Comparison of ENCODE assay signal across 9 cellular contexts in genomic region chr1:169487153-169487552, GRCh38. TPM values are rescaled to one million over a fixed set of nuclear protein-coding genes. Genes with fewer than 3 reads are reported as not detected.
DNase-seq lines count a peak whose midpoint lies in the region; ATAC-seq, FAIRE-seq and TF ChIP-seq lines count a peak whose summit lies in the region.
"Had no signal": no experiment of that assay in that cellular context is flagged by ENCODE, and none has a peak within 500 bp of the region (broad histone marks: within the 10 kb centered on the region; RNA-seq: fewer than 3 reads in every experiment).

No MANE protein-coding gene starts in this region.

- peaks cover 47% of the 10 kb centered on the region for H3K4me1 Mint-ChIP-seq in activated CD4-positive, alpha-beta T cell treated with anti-CD3 and anti-CD28 coated beads, Interleukin-2, amount 10 ng/mL, durations not matched to agents 24 days and 14 days
- peaks cover 54% of the 10 kb centered on the region for H3K4me1 Mint-ChIP-seq in activated naive CD8-positive, alpha-beta T cell treated with anti-CD3 and anti-CD28 coated beads for 36 hours

- FAIRE-seq in HepG2 (lab: Jason Lieb, UNC) = no peak

- H3K9ac ChIP-seq in HepG2 (ENCODE audit: insufficient read depth, low read depth, low read length) = peak overlapping the region; percentile 87

- in situ Hi-C loops in HepG2 (cut with HindIII; ENCODE audit: extremely low pct_ligation_motif_present, low pct_unique_long_range_greater_than_20kb) = no loop called here

- peaks cover 59% of the 10 kb centered on the region for H3K4me1 ChIP-seq in HepG2 (ENCODE audit: insufficient read depth, low read length)
- H3K4me1 ChIP-seq in thoracic aorta (ENCODE audit: control insufficient read depth in 1 of 2, low read depth in 2 of 2) = peaks cover 16 to 32% of the 10 kb centered on the region in 2 donors

- H3K9me3 ChIP-seq in HepG2 (ENCODE audit: low read length) (no peaks in the 10 kb centered on the region), thoracic aorta (no peaks in the 10 kb centered on the region)

- H3K36me3 ChIP-seq in HepG2 (replicated peaks in 1 of 2; ENCODE audit: control insufficient read depth in 1 of 2, insufficient read depth in 2 of 2, low read length in 2 of 2) (no peaks in the 10 kb centered on the region), thoracic aorta (no peaks in the 10 kb centered on the region)

- peak overlapping the region; percentile 88 for H3K27ac ChIP-seq in HepG2 (ENCODE audit: extremely low read length, insufficient read depth, low read length)
- H3K27ac ChIP-seq in thoracic aorta = peak overlapping the region; percentile 97 to 99

- H3K4me3 ChIP-seq in HepG2 (replicated peaks in 1 of 3; ENCODE audit: insufficient read depth in 1 of 3, low read depth in 2 of 3, low read length in 3 of 3) (peak overlapping the region; percentile 74 to 87 (median 78); a peak in 5 of 6 replicates), thoracic aorta (peak overlapping the region; percentile 86)

- WGBS in HepG2 (ENCODE audit: low lambda C conversion rate) = 67% methylated on average over 5 of the region's 5 CpGs

- no peak overlapping the region for H2AFZ ChIP-seq in HepG2 (ENCODE audit: low read length)

- ATAC-seq in HepG2 = no peak
- ATAC-seq in thoracic aorta (ENCODE audit: insufficient number of reproducible peaks, low FRiP score, low read depth) = no peak

- no TSS peak for BruUV-seq in HepG2 (replicated peaks; lab: Mats Ljungman, UMichigan)

- H3K27me3 Mint-ChIP-seq in activated CD4-positive, alpha-beta T cell treated with anti-CD3 and anti-CD28 coated beads, Interleukin-2, amount 10 ng/mL, durations not matched to agents 24 days and 14 days = no peaks in the 10 kb centered on the region
- H3K27me3 Mint-ChIP-seq in activated naive CD8-positive, alpha-beta T cell treated with anti-CD3 and anti-CD28 coated beads for 36 hours = no peaks in the 10 kb centered on the region

- no peak overlapping the region for H3K27ac Mint-ChIP-seq in activated CD4-positive, alpha-beta T cell treated with anti-CD3 and anti-CD28 coated beads, Interleukin-2, amount 10 ng/mL, durations not matched to agents 24 days and 14 days
- H3K27ac Mint-ChIP-seq in activated naive CD8-positive, alpha-beta T cell treated with anti-CD3 and anti-CD28 coated beads for 36 hours = no peak overlapping the region

- POLR2A ChIA-PET in HepG2 (lab: Yijun Ruan, JAX) = interaction anchor here (2.0 kb wide), 1 partner anchor 79 kb away, joined by 7 read pairs; no protein-coding TSS in a partner anchor

- CTCF ChIA-PET in HepG2 (lab: Yijun Ruan, JAX; ENCODE audit: low intra/inter-chr PET ratio, low total read pairs) = no interaction called here

- H3K79me2 ChIP-seq in HepG2 (ENCODE audit: insufficient read depth, low read length) = peaks cover 50% of the 10 kb centered on the region

- no peak for TF ChIP-seq EP300 in HepG2 (IDR thresholded peaks at IDR 0.05; ENCODE audit: low read depth in 2 of 2, low read length in 2 of 2)
- no peak for TF ChIP-seq EP300 in HepG2 (CRISPR knock-in tag; IDR thresholded peaks at IDR 0.05; ENCODE audit: borderline replicate concordance)

- TF ChIP-seq RAD21 in HepG2 (CRISPR knock-in tag; IDR thresholded peaks at IDR 0.05) = no peak

- peaks cover 23% of the 10 kb centered on the region for H4K20me1 ChIP-seq in HepG2 (ENCODE audit: insufficient read depth, low read length)

- no peak for DNase-seq in activated CD4-positive, alpha-beta T cell treated with anti-CD3 and anti-CD28 coated beads, Interleukin-2, amount 10 ng/mL, durations not matched to agents 24 days and 14 days
- DNase-seq in activated CD4-positive, alpha-beta T cell treated with anti-CD3 and anti-CD28 coated beads, Interleukin-2, amount 50 U/mL, for 1 hour = no peak
- no peak for DNase-seq in activated naive CD8-positive, alpha-beta T cell treated with anti-CD3 and anti-CD28 coated beads for 36 hours
- DNase-seq in HepG2 (ENCODE audit: low spot score) (no peak), thoracic aorta (ENCODE audit: low spot score) (no peak), NCI-H2227 treated with DMSO at 0.1 percent for 48 hours (lab: John Stamatoyannopoulos, UW) (no peak), middle frontal gyrus (ENCODE audit: extremely low spot score, low spot score) (no peak)
- no peak for DNase-seq in stimulated activated CD4-positive, alpha-beta T cell treated with anti-CD3 and anti-CD28 coated beads, Interleukin-4, amount 100 ng/mL, for 24 hours
- DNase-seq: AML-193 had no signal

- intact Hi-C loops in activated CD4-positive, alpha-beta T cell treated with anti-CD3 and anti-CD28 coated beads, Interleukin-2, amount 10 ng/mL, durations not matched to agents 24 days and 14 days (cut with micrococcal nuclease) = loop anchor here (5.0 to 10.0 kb wide), 2 partner anchors 588 to 1260 kb away; partner anchors contain the start of genes KIFAP3 and SFT2D2
- intact Hi-C loops in HepG2 (cut with micrococcal nuclease; ENCODE audit: unreplicated experiment) = loop anchor here (5.0 to 10.0 kb wide), 2 partner anchors 35 to 382 kb away; partner anchors contain the start of gene ATP1B1

- TF ChIP-seq CTCF in HepG2 (CRISPR knock-in tag; IDR thresholded peaks at IDR 0.05) = no peak
- TF ChIP-seq CTCF in thoracic aorta (IDR thresholded peaks at IDR 0.05) = no peak

- peak overlapping the region; percentile 86 for H3K4me2 ChIP-seq in HepG2 (ENCODE audit: low read depth, low read length)

- H3K27me3 ChIP-seq in HepG2 (ENCODE audit: control insufficient read depth in 1 of 2, insufficient read depth in 2 of 2, low read length in 2 of 2) (no peaks in the 10 kb centered on the region; a peak in 1 of 5 replicates), thoracic aorta (replicated peaks; ENCODE audit: insufficient read depth) (no peaks in the 10 kb centered on the region)

- H3K9me3 Mint-ChIP-seq in activated CD4-positive, alpha-beta T cell treated with anti-CD3 and anti-CD28 coated beads, Interleukin-2, amount 10 ng/mL, durations not matched to agents 24 days and 14 days = no peaks in the 10 kb centered on the region
- peaks cover 2% of the 10 kb centered on the region for H3K9me3 Mint-ChIP-seq in activated naive CD8-positive, alpha-beta T cell treated with anti-CD3 and anti-CD28 coated beads for 36 hours

- H3K36me3 Mint-ChIP-seq in activated CD4-positive, alpha-beta T cell treated with anti-CD3 and anti-CD28 coated beads, Interleukin-2, amount 10 ng/mL, durations not matched to agents 24 days and 14 days (ENCODE audit: low read depth) = peaks cover 4% of the 10 kb centered on the region
- peaks cover 16% of the 10 kb centered on the region for H3K36me3 Mint-ChIP-seq in activated naive CD8-positive, alpha-beta T cell treated with anti-CD3 and anti-CD28 coated beads for 36 hours

- peak overlapping the region; percentile 98 for H3K4me3 Mint-ChIP-seq in activated CD4-positive, alpha-beta T cell treated with anti-CD3 and anti-CD28 coated beads, Interleukin-2, amount 10 ng/mL, durations not matched to agents 24 days and 14 days
- H3K4me3 Mint-ChIP-seq in activated naive CD8-positive, alpha-beta T cell treated with anti-CD3 and anti-CD28 coated beads for 36 hours = peak overlapping the region; percentile 88

- no peak for TF ChIP-seq POLR2A in HepG2 (IDR thresholded peaks at IDR 0.05; ENCODE audit: insufficient read depth in 1 of 2, low read depth in 2 of 2, low read length in 2 of 2)

RNA-seq across cellular contexts. Expression of gene SLC19A2, which starts 1.4 kb away (rescaled TPM):
- 12.1 and 12.2 TPM in 2 replicates for total RNA-seq in activated CD4-positive, alpha-beta T cell treated with anti-CD3 and anti-CD28 coated beads, Interleukin-2, amount 10 ng/mL, durations not matched to agents 24 days and 14 days
- 1 to 10 TPM; 6.2 to 6.5 TPM for total RNA-seq in activated naive CD8-positive, alpha-beta T cell treated with anti-CD3 and anti-CD28 coated beads for 36 hours
- total RNA-seq in HepG2 (2016; rRNA removed; fragmentation: Illumina TruSeq; extraction: Trizol) (19.1 and 30.4 TPM in 2 replicates), thoracic aorta (10 to 100 TPM; 17.7 to 39.7 TPM)
- 3.8 and 5.2 TPM in 2 replicates for total RNA-seq in HepG2 (2016; cell fraction: cytosol; rRNA removed; fragmentation: Illumina TruSeq; extraction: Trizol; ENCODE audit: low read depth)
- 20.0 and 30.2 TPM in 2 replicates for total RNA-seq in HepG2 (2016; cell fraction: insoluble cytoplasmic fraction; rRNA removed; fragmentation: Illumina TruSeq; extraction: Trizol)
- total RNA-seq in HepG2 (2016; cell fraction: membrane; rRNA removed; fragmentation: Illumina TruSeq; extraction: Trizol) = 10.5 and 14.2 TPM in 2 replicates
- total RNA-seq in HepG2 (2016; cell fraction: nucleus; rRNA removed; fragmentation: Illumina TruSeq; extraction: Trizol) = 42.1 and 44.8 TPM in 2 replicates
- polyA plus RNA-seq in HepG2 (2011; rRNA removed) = 51.2 and 56.0 TPM in 2 replicates
- 32.0 and 44.1 TPM in 2 replicates for polyA plus RNA-seq in HepG2 (2011; cell fraction: cytosol; rRNA removed)
- polyA plus RNA-seq in HepG2 (2011; cell fraction: nucleus; rRNA removed) = 29.6 and 34.0 TPM in 2 replicates
- 36.6 and 42.7 TPM in 2 replicates for polyA plus RNA-seq in HepG2 (2012)
- 1.4 TPM in 2 replicates for polyA plus RNA-seq in HepG2 (2016; cell fraction: cytosol; fragmentation: Illumina TruSeq; extraction: Trizol; ENCODE audit: low read depth)
- 18.6 and 19.7 TPM in 2 replicates for polyA plus RNA-seq in HepG2 (2016; cell fraction: insoluble cytoplasmic fraction; fragmentation: Illumina TruSeq; extraction: Trizol; ENCODE audit: low read depth)
- 4.9 and 6.2 TPM in 2 replicates for polyA plus RNA-seq in HepG2 (2016; cell fraction: membrane; fragmentation: Illumina TruSeq; extraction: Trizol; ENCODE audit: low read depth)
- polyA plus RNA-seq in HepG2 (2016; cell fraction: nucleus; fragmentation: Illumina TruSeq; extraction: Trizol; ENCODE audit: insufficient read depth, low read depth) = 62.4 and 64.4 TPM in 2 replicates
- polyA minus RNA-seq in HepG2 (2011; rRNA and poly(A)+ RNA removed; ENCODE audit: low replicate concordance) = 66.6 and 122 TPM in 2 replicates
- polyA minus RNA-seq in HepG2 (2011; cell fraction: cytosol; rRNA and poly(A)+ RNA removed) = 49.6 and 53.0 TPM in 2 replicates
- 69.3 and 81.4 TPM in 2 replicates for polyA minus RNA-seq in HepG2 (2011; cell fraction: nucleus; rRNA and poly(A)+ RNA removed)

RNA-seq across cellular contexts. Expression of gene CCDC181, which starts 59.9 kb away (rescaled TPM):
- 0.09 TPM in 1 of 2 replicates, not detected in the other for total RNA-seq in activated CD4-positive, alpha-beta T cell treated with anti-CD3 and anti-CD28 coated beads, Interleukin-2, amount 10 ng/mL, durations not matched to agents 24 days and 14 days
- total RNA-seq in activated naive CD8-positive, alpha-beta T cell treated with anti-CD3 and anti-CD28 coated beads for 36 hours = under 1 TPM; 0.52 to 0.62 TPM
- 0.07 TPM in 1 of 2 replicates, not detected in the other for total RNA-seq in HepG2 (2016; rRNA removed; fragmentation: Illumina TruSeq; extraction: Trizol)
- total RNA-seq in HepG2 (2016; cell fraction: cytosol; rRNA removed; fragmentation: Illumina TruSeq; extraction: Trizol; ENCODE audit: low read depth) = not detected in 2 replicates
- total RNA-seq in HepG2 (2016; cell fraction: insoluble cytoplasmic fraction; rRNA removed; fragmentation: Illumina TruSeq; extraction: Trizol) = not detected in 2 replicates
- total RNA-seq in HepG2 (2016; cell fraction: membrane; rRNA removed; fragmentation: Illumina TruSeq; extraction: Trizol) = 0.10 TPM in 1 of 2 replicates, not detected in the other
- total RNA-seq in HepG2 (2016; cell fraction: nucleus; rRNA removed; fragmentation: Illumina TruSeq; extraction: Trizol) = not detected in 2 replicates
- not detected in 2 replicates for polyA plus RNA-seq in HepG2 (2011; rRNA removed)
- not detected in 2 replicates for polyA plus RNA-seq in HepG2 (2011; cell fraction: cytosol; rRNA removed)
- polyA plus RNA-seq in HepG2 (2011; cell fraction: nucleus; rRNA removed) = 0.09 and 0.11 TPM in 2 replicates
- not detected in 2 replicates for polyA plus RNA-seq in HepG2 (2012)
- not detected in 2 replicates for polyA plus RNA-seq in HepG2 (2016; cell fraction: cytosol; fragmentation: Illumina TruSeq; extraction: Trizol; ENCODE audit: low read depth)
- polyA plus RNA-seq in HepG2 (2016; cell fraction: insoluble cytoplasmic fraction; fragmentation: Illumina TruSeq; extraction: Trizol; ENCODE audit: low read depth) = not detected in 2 replicates
- not detected in 2 replicates for polyA plus RNA-seq in HepG2 (2016; cell fraction: membrane; fragmentation: Illumina TruSeq; extraction: Trizol; ENCODE audit: low read depth)
- polyA plus RNA-seq in HepG2 (2016; cell fraction: nucleus; fragmentation: Illumina TruSeq; extraction: Trizol; ENCODE audit: insufficient read depth, low read depth) = not detected in 2 replicates
- 0.28 TPM in 1 of 2 replicates, not detected in the other for polyA minus RNA-seq in HepG2 (2011; rRNA and poly(A)+ RNA removed; ENCODE audit: low replicate concordance)
- not detected in 2 replicates for polyA minus RNA-seq in HepG2 (2011; cell fraction: cytosol; rRNA and poly(A)+ RNA removed)
- 0.62 and 0.77 TPM in 2 replicates for polyA minus RNA-seq in HepG2 (2011; cell fraction: nucleus; rRNA and poly(A)+ RNA removed)
- 1 to 10 TPM in 1 of 2 donors, under 1 TPM in 1; 0.54 to 2.9 TPM for total RNA-seq in thoracic aorta
